ENCODE assay signal across 1 cellular context in genomic region chr6:136365781-136366354, GRCh38.
TF ChIP-seq lines count a peak whose summit lies in the region.

No MANE protein-coding gene starts in this region.

TF ChIP-seq in GM12878, 131 proteins besides CTCF, POLR2A, EP300 and RAD21 (continued from another document):
- TF ChIP-seq REST (IDR thresholded peaks at IDR 0.05; ENCODE audit: low read depth, low read length), result no peak
- no peak for TF ChIP-seq EGR1 (IDR thresholded peaks at IDR 0.05; ENCODE audit: borderline replicate concordance in 1 of 2, low read depth in 2 of 2, low read length in 2 of 2)
